In genomic region chr15:71013446-71013845, GRCh38 we compare ENCODE assay signal across 20 cellular contexts.
A peak's percentile ranks its signal among the peaks of the same experiment; 100 is the strongest.
DNase-seq lines count a peak whose midpoint lies in the region; ATAC-seq and TF ChIP-seq lines count a peak whose summit lies in the region.
"Had no signal": no experiment of that assay in that cellular context is flagged by ENCODE, and none has a peak within 500 bp of the region (broad histone marks: within the 10 kb centered on the region; RNA-seq: fewer than 3 reads in every experiment).

No MANE protein-coding gene starts in this region.

- ATAC-seq in mucosa of descending colon (no peak), sciatic nerve (no peak)
- ATAC-seq: CD8-positive, alpha-beta T cell; T-cell had no signal

- CTCF ChIA-PET in Caco-2 (lab: Charles Lee), result no interaction called here

- H3K4me1 Mint-ChIP-seq in Caco-2 (ENCODE audit: low read depth, unreplicated experiment), result no peaks in the 10 kb centered on the region
- H3K4me1 Mint-ChIP-seq: T-cell had no signal

- TF ChIP-seq CTCF in fibroblast of mammary gland (conservative IDR thresholded peaks at IDR 0.05; ENCODE audit: control insufficient read depth, insufficient read depth, low read depth, low read length) (no peak), mucosa of descending colon (IDR thresholded peaks at IDR 0.05) (no peak), Caco-2 (IDR thresholded peaks at IDR 0.05; ENCODE audit: insufficient read depth in 1 of 2, low read depth in 1 of 2, low read length in 1 of 2, severe bottlenecking in 1 of 2, unreplicated experiment in 1 of 2) (no peak)

- POLR2A ChIA-PET in Caco-2 (lab: Charles Lee), result no interaction called here

- no peak overlapping the region for H3K27ac Mint-ChIP-seq in Caco-2 (ENCODE audit: unreplicated experiment)
- H3K27ac Mint-ChIP-seq: CD8-positive, alpha-beta T cell; T-cell had no signal

- no peak overlapping the region for H3K4me3 Mint-ChIP-seq in Caco-2 (ENCODE audit: unreplicated experiment)
- H3K4me3 Mint-ChIP-seq: CD8-positive, alpha-beta T cell; T-cell had no signal

- intact Hi-C loops in mucosa of descending colon (cut with DNase I, micrococcal nuclease), result no loop called here
- intact Hi-C loops in Caco-2 (cut with micrococcal nuclease; ENCODE audit: unreplicated experiment), result no loop called here
- intact Hi-C loops in sciatic nerve (cut with DNase I), result no loop called here

- H3K4me1 ChIP-seq in mucosa of descending colon (ENCODE audit: low read depth) (no peaks in the 10 kb centered on the region), Caco-2 (no peaks in the 10 kb centered on the region)

- H3K9me3 ChIP-seq in mucosa of descending colon, result no peaks in the 10 kb centered on the region
- no peaks in the 10 kb centered on the region for H3K9me3 ChIP-seq in Caco-2

- DNase-seq in HCEC 1CT (peak; percentile 27), NCI-H226 (peak; percentile 9), fibroblast of mammary gland (ENCODE audit: low read depth) (peak; percentile 31), renal cortical epithelial cell (ENCODE audit: low read depth) (peak; percentile 9), mucosa of descending colon (no peak), Caco-2 (no peak), sciatic nerve (ENCODE audit: low spot score) (no peak)
- DNase-seq: C1 segment of cervical spinal cord; CD8-positive, alpha-beta T cell; DMS79 treated with DMSO at 0.1 percent for 48 hours; GM23248; H7; NCI-H1092 treated with DMSO at 0.1 percent for 48 hours; NCI-H1436; NCI-H187; NCI-H2081 treated with DMSO at 0.1 percent for 48 hours; NCI-H2171 treated with DMSO at 0.1 percent for 48 hours; NCI-H524 treated with DMSO at 0.1 percent for 48 hours; SHP77; T-cell had no signal

- no peaks in the 10 kb centered on the region for H3K9me3 Mint-ChIP-seq in Caco-2 (ENCODE audit: unreplicated experiment)
- H3K9me3 Mint-ChIP-seq: CD8-positive, alpha-beta T cell; T-cell had no signal

- no TSS peak for BruUV-seq in Caco-2 (replicated peaks; lab: Mats Ljungman, UMichigan)

- H3K4me3 ChIP-seq in fibroblast of mammary gland (ENCODE audit: control insufficient read depth, low read depth, low read length), result no peak overlapping the region
- H3K4me3 ChIP-seq in mucosa of descending colon, result no peak overlapping the region
- no peak overlapping the region for H3K4me3 ChIP-seq in Caco-2 (ENCODE audit: low read depth, low read length)
- H3K4me3 ChIP-seq: GM23248 had no signal

- H3K27me3 Mint-ChIP-seq in Caco-2 (ENCODE audit: insufficient read depth, unreplicated experiment), result no peaks in the 10 kb centered on the region

- no peaks in the 10 kb centered on the region for H3K27me3 ChIP-seq in Caco-2 (replicated peaks; ENCODE audit: control insufficient read depth, insufficient read depth, low read length)

- H3K36me3 Mint-ChIP-seq in Caco-2 (ENCODE audit: insufficient read depth, unreplicated experiment), result no peaks in the 10 kb centered on the region
- H3K36me3 Mint-ChIP-seq: CD8-positive, alpha-beta T cell; T-cell had no signal

- H3K36me3 ChIP-seq in mucosa of descending colon (ENCODE audit: low read depth) (no peaks in the 10 kb centered on the region), Caco-2 (ENCODE audit: control insufficient read depth, insufficient read depth, low read length) (no peaks in the 10 kb centered on the region)

Comparison
In these comparisons a context has a peak if more than half of its experiments do, and no peak if none do; other contexts are left out.
1. DNase-seq: peak in HCEC 1CT (single experiment), NCI-H226 (single experiment), fibroblast of mammary gland (single experiment) and renal cortical epithelial cell (single experiment); none in mucosa of descending colon (0 of 3), Caco-2 (0 of 2) and sciatic nerve (single experiment).